In the genomic region with DNA sequence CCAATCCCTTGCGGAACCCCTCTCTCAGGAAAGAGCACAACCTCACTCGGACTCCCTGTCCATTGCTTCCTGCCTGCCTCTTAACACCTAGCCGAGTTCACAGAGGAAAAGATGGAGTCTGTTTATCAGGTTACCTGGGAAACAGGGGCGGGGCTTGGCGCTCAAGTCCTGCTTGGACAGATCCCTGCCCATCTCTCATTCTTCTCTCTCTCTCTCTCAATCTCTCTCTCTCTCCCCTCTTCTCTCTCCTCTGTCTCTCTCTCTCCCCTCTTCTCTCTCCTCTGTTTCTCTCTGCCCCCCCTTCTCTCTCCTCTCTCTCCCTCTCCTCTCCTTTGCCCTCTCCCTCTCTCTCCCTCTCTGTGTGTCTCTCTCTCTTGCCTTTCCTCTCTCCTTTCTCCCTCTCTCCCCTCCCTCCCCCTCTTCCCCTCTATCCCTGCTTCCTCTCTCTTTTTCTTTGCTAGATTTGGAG, we compare ENCODE assay signal across 9 cellular contexts. TPM values are rescaled to one million over a fixed set of nuclear protein-coding genes. Genes with fewer than 3 reads are reported as not detected.
A peak's percentile ranks its signal among the peaks of the same experiment; 100 is the strongest.
DNase-seq lines count a peak whose midpoint lies in the region; ATAC-seq and TF ChIP-seq lines count a peak whose summit lies in the region.
"Had no signal": no experiment of that assay in that cellular context is flagged by ENCODE, and none has a peak within 500 bp of the region (broad histone marks: within the 10 kb centered on the region; RNA-seq: fewer than 3 reads in every experiment).

A gene with protein sequence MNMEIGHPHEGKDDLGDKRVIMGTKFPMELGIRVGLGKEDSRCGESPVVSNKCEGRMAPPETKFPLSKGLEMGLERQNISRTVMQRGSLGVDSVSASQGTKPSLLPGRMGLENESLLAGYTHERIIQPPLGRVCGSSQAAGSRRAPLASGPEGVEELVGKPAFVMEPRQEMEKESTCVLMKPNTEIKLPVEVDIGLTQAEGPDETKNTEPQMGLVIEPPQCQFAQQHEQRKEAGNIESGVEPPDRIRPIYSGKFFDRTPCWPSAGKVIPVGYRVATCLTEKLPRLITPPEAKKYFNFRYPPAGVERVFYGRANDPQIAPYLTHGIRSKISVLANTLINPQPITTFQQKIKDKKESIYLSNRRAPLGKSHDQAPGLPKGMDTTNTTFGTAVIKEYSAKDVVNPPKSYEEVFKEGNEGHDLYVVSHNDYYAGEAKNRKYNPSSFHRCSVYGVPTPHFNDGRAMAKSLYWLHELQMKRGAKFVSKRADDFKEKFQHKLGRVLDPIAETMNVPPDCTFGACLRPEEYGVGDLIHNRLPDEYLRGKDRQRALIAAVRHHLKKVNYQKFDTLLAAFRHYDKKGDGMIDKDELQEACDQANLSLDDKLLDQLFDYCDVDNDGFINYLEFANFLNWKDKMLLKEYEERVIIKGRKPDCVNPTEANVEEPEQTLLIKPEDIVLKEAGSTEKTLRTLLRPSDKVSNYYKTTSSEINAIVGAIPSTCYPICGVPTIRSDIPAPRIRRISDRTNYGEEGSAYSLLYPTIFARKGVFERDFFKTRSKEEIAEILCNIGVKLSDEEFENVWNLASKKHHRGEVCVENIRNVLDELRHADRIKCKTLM (minus strand): TSS at position 120 of the 469 bp plus-strand sequence. CDS start 199 bp downstream, outside the sequence.

- no peak within 1 kb of the TSS for H3K4me3 Mint-ChIP-seq in activated naive CD8-positive, alpha-beta T cell treated with anti-CD3 and anti-CD28 coated beads for 36 hours

- ATAC-seq in lung (ENCODE audit: insufficient read depth, low FRiP score): no peak
- ATAC-seq in GM19035 (IDR thresholded peaks at IDR 0.05; ENCODE audit: unreplicated experiment): no peak

- H3K4me3 ChIP-seq in GM12865 (ENCODE audit: low read depth, low read length) (no peak within 1 kb of the TSS), lung (no peak within 1 kb of the TSS)

- no peaks in the 10 kb centered on the region for H3K4me1 ChIP-seq in lung (ENCODE audit: control insufficient read depth in 2 of 2, insufficient read depth in 2 of 2, low read length in 2 of 2)

- 42 to 50% methylated on average over 5 of the region's 5 CpGs for whole genome bisulfite sequencing in lung, 2 donors

- no peaks in the 10 kb centered on the region for H3K9me3 Mint-ChIP-seq in activated naive CD8-positive, alpha-beta T cell treated with anti-CD3 and anti-CD28 coated beads for 36 hours

- POLR2A ChIA-PET in GM10248 (lab: Yijun Ruan, JAX): no interaction called here

- TF ChIP-seq CTCF in GM12865 (IDR thresholded peaks at IDR 0.05; ENCODE audit: insufficient read depth, low read depth, low read length, missing control alignments): no peak
- TF ChIP-seq CTCF in lung (IDR thresholded peaks at IDR 0.05; ENCODE audit: control extremely low read depth, extremely low read depth): no peak
- no peak for TF ChIP-seq CTCF in GM10248 (IDR thresholded peaks at IDR 0.05; ENCODE audit: control extremely low read depth, extremely low read depth, low read depth, missing control alignments)

- peak; percentile 46 for DNase-seq in GM12865 (ENCODE audit: low read depth)
- DNase-seq in NCI-H1105 treated with DMSO at 0.1 percent for 48 hours (lab: John Stamatoyannopoulos, UW): peak; percentile 42
- DNase-seq in activated naive CD8-positive, alpha-beta T cell treated with anti-CD3 and anti-CD28 coated beads for 36 hours: peak; percentile 10
- DNase-seq in lung (ENCODE audit: low spot score): peak; percentile 43
- DNase-seq in T-helper 1 cell: no peak
- DNase-seq in activated effector memory CD4-positive, alpha-beta T cell treated with Interleukin-2 at 50 U/mL for 16 hours: no peak
- DNase-seq in GM10248 (ENCODE audit: extremely low spot score): no peak

- H3K27ac Mint-ChIP-seq in activated naive CD8-positive, alpha-beta T cell treated with anti-CD3 and anti-CD28 coated beads for 36 hours: no peak within 1 kb of the TSS

- no peaks in the 10 kb centered on the region for H3K27me3 ChIP-seq in lung (ENCODE audit: control insufficient read depth, insufficient read depth)

- peaks cover 35% of the 10 kb centered on the region for H3K4me1 Mint-ChIP-seq in activated naive CD8-positive, alpha-beta T cell treated with anti-CD3 and anti-CD28 coated beads for 36 hours

- no peaks in the 10 kb centered on the region for H3K9me3 ChIP-seq in lung (ENCODE audit: control insufficient read depth in 2 of 2, insufficient read depth in 1 of 2, low read length in 1 of 2)

- H3K36me3 Mint-ChIP-seq in activated naive CD8-positive, alpha-beta T cell treated with anti-CD3 and anti-CD28 coated beads for 36 hours: no peaks in the 10 kb centered on the region

- no peaks in the 10 kb centered on the region for H3K36me3 ChIP-seq in lung (ENCODE audit: control insufficient read depth in 2 of 2, insufficient read depth in 2 of 2, low read length in 2 of 2)

- peaks cover 15% of the 10 kb centered on the region for H3K27me3 Mint-ChIP-seq in activated naive CD8-positive, alpha-beta T cell treated with anti-CD3 and anti-CD28 coated beads for 36 hours

- CTCF ChIA-PET in GM10248 (lab: Yijun Ruan, JAX): no interaction called here

- H3K27ac ChIP-seq in lung (ENCODE audit: low read depth in 1 of 2, low read length in 1 of 2): no peak within 1 kb of the TSS

RNA-seq across cellular contexts. Expression of the gene that starts here (rescaled TPM):
- under 1 TPM; 0.50 to 0.87 TPM for total RNA-seq in activated naive CD8-positive, alpha-beta T cell treated with anti-CD3 and anti-CD28 coated beads for 36 hours
- total RNA-seq in lung: 10 to 100 TPM in 1 of 2 donors, 1 to 10 TPM in 1; 6.0 to 12.5 TPM
- 1 to 10 TPM; 1.4 to 2.2 TPM for polyA plus RNA-seq in lung
- polyA plus RNA-seq: endothelial cell of umbilical vein had no signal

Comparison
In these comparisons a context has a peak if more than half of its experiments do, and no peak if none do; other contexts are left out.
1. Peak in DNase-seq in activated naive CD8-positive, alpha-beta T cell treated with anti-CD3 and anti-CD28 coated beads for 36 hours; RNA of the gene not detected or under 1 TPM.
2. DNase-seq: peak in GM12865 (single experiment), NCI-H1105 treated with DMSO at 0.1 percent for 48 hours (single experiment) and lung (single experiment); none in T-helper 1 cell (0 of 5), activated effector memory CD4-positive, alpha-beta T cell treated with Interleukin-2 at 50 U/mL for 16 hours (single experiment) and GM10248 (single experiment).